ENCODE assay signal across 27 cellular contexts in genomic region chr19:47433121-47433520, GRCh38. TPM values are rescaled to one million over a fixed set of nuclear protein-coding genes. Genes with fewer than 3 reads are reported as not detected.
DNase-seq lines count a peak whose midpoint lies in the region; ATAC-seq, FAIRE-seq and TF ChIP-seq lines count a peak whose summit lies in the region.
"Had no signal": no experiment of that assay in that cellular context is flagged by ENCODE, and none has a peak within 500 bp of the region (broad histone marks: within the 10 kb centered on the region; RNA-seq: fewer than 3 reads in every experiment).

No MANE protein-coding gene starts in this region.

- peak overlapping the region; percentile 65 for H2AFZ ChIP-seq in OCI-LY3 (ENCODE audit: low read depth, low read length)

- no peak overlapping the region for H3K27ac ChIP-seq in OCI-LY3 (ENCODE audit: low read length)
- no peak overlapping the region for H3K27ac ChIP-seq in heart right ventricle
- H3K27ac ChIP-seq: brain microvascular endothelial cell had no signal

- no peak overlapping the region for H3K27ac Mint-ChIP-seq in HFFc6
- H3K27ac Mint-ChIP-seq: activated CD4-positive, alpha-beta T cell treated with anti-CD3 and anti-CD28 coated beads, Interleukin-2, amount 10 ng/mL, durations not matched to agents 24 days and 14 days; stimulated activated naive CD8-positive, alpha-beta T cell treated with anti-CD3 and anti-CD28 coated beads, Interleukin-15, amount 100 ng/mL, for 72 hours had no signal

- ATAC-seq in heart right ventricle = no peak
- ATAC-seq: Right ventricle myocardium inferior; stimulated activated naive CD8-positive, alpha-beta T cell treated with anti-CD3 and anti-CD28 coated beads, Interleukin-15, amount 100 ng/mL, for 72 hours had no signal

- H3K36me3 Mint-ChIP-seq in HFFc6 (ENCODE audit: low read depth) = no peaks in the 10 kb centered on the region

- peaks cover 7% of the 10 kb centered on the region; the same call in 1 of the 2 replicates for H3K4me1 Mint-ChIP-seq in HFFc6 (ENCODE audit: low read depth)

- H3K4me1 ChIP-seq in OCI-LY3 (ENCODE audit: low read length) (peaks cover 35% of the 10 kb centered on the region), heart right ventricle (peaks cover 7 to 24% (median 15%) of the 10 kb centered on the region in 9 donors)

- WGBS in heart right ventricle, 2 donors = 26 to 31% methylated on average over 1 of the region's 1 CpG

- intact Hi-C loops in heart right ventricle (cut with DNase I) = loop anchor here in 3 of 10 donors (5.0 to 10.0 kb wide), 3 partner anchors 72 to 182 kb away; partner anchors contain the start of gene NAPA (in 1 of the 3)

- H3K27me3 ChIP-seq in OCI-LY3 (ENCODE audit: low read depth, low read length) = peaks cover 21% of the 10 kb centered on the region
- peaks cover 9 to 94% (median 83%) of the 10 kb centered on the region in 7 donors for H3K27me3 ChIP-seq in heart right ventricle
- H3K27me3 ChIP-seq: brain microvascular endothelial cell had no signal

- H3K9me3 ChIP-seq in OCI-LY3 (ENCODE audit: insufficient read depth, low read length) (no peaks in the 10 kb centered on the region), heart right ventricle (no peaks in the 10 kb centered on the region)

- H3K79me2 ChIP-seq in OCI-LY3 (ENCODE audit: low read length) = no peaks in the 10 kb centered on the region

- 0 out of 2 replicates have a peak overlapping the region, but pooled peaks have one; percentile 5 for H3K4me2 ChIP-seq in OCI-LY3 (ENCODE audit: low read length)

- H4K20me1 ChIP-seq in OCI-LY3 (ENCODE audit: insufficient read depth, low read length) = no peaks in the 10 kb centered on the region

- peak; percentile 41 for DNase-seq in NOMO-1 treated with DMSO at 0.1 percent for 48 hours (lab: John Stamatoyannopoulos, UW; ENCODE audit: unreplicated experiment)
- DNase-seq in NOMO-1 treated with dmso at 0.1 percent for 144 hours (lab: John Stamatoyannopoulos, UW; ENCODE audit: unreplicated experiment) = no peak
- peak; percentile 22 for DNase-seq in HFFc6
- peak; percentile 68 for DNase-seq in hepatic stellate cell (ENCODE audit: low spot score)
- no peak for DNase-seq in urothelium cell line (ENCODE audit: low spot score)
- no peak for DNase-seq in NCI-H748 (lab: John Stamatoyannopoulos, UW; ENCODE audit: unreplicated experiment)
- DNase-seq in heart right ventricle = no peak
- DNase-seq: 8988T; activated CD4-positive, alpha-beta T cell treated with anti-CD3 and anti-CD28 coated beads, Interleukin-2, amount 10 ng/mL, durations not matched to agents 24 days and 14 days; activated effector memory CD4-positive, alpha-beta T cell treated with Interleukin-2 at 50 U/mL for 16 hours; brain microvascular endothelial cell; cortex of kidney; foreskin fibroblast; hypothalamus; IMR-90; kidney; NCI-H1092; NCI-H2029 treated with DMSO at 0.1 percent for 48 hours; NK-92 treated with Interleukin-12 subunit alpha and Interleukin-12 subunit beta, amount 100 ng/mL, for 24 hours; stimulated activated CD4-positive, alpha-beta T cell treated with anti-CD3 and anti-CD28 coated beads, Interleukin-4, amount 100 ng/mL, for 24 hours; stimulated activated naive CD8-positive, alpha-beta T cell treated with anti-CD3 and anti-CD28 coated beads, Interleukin-15, amount 100 ng/mL, for 72 hours; trophoblast cell had no signal

- peaks cover 9% of the 10 kb centered on the region for H3K27me3 Mint-ChIP-seq in HFFc6 (ENCODE audit: insufficient read depth)

- FAIRE-seq in urothelium cell line (lab: Jason Lieb, UNC) = no peak
- FAIRE-seq: G401.6, kidney had no signal

- no peak overlapping the region for H3K4me3 Mint-ChIP-seq in HFFc6
- H3K4me3 Mint-ChIP-seq: activated CD4-positive, alpha-beta T cell treated with anti-CD3 and anti-CD28 coated beads, Interleukin-2, amount 10 ng/mL, durations not matched to agents 24 days and 14 days; stimulated activated naive CD8-positive, alpha-beta T cell treated with anti-CD3 and anti-CD28 coated beads, Interleukin-15, amount 100 ng/mL, for 72 hours had no signal

- H3K4me3 ChIP-seq in OCI-LY3 (ENCODE audit: low read length) (no peak overlapping the region), heart right ventricle (no peak overlapping the region)

- H3K9me3 Mint-ChIP-seq in HFFc6 = no peaks in the 10 kb centered on the region
- H3K9me3 Mint-ChIP-seq: activated CD4-positive, alpha-beta T cell treated with anti-CD3 and anti-CD28 coated beads, Interleukin-2, amount 10 ng/mL, durations not matched to agents 24 days and 14 days; stimulated activated naive CD8-positive, alpha-beta T cell treated with anti-CD3 and anti-CD28 coated beads, Interleukin-15, amount 100 ng/mL, for 72 hours had no signal

- H3K36me3 ChIP-seq in OCI-LY3 (replicated peaks; ENCODE audit: low read depth, low read length) (no peaks in the 10 kb centered on the region), heart right ventricle (no peaks in the 10 kb centered on the region)
- H3K36me3 ChIP-seq: brain microvascular endothelial cell had no signal

- no peak for TF ChIP-seq CTCF in HFFc6 (IDR thresholded peaks at IDR 0.05)
- no peak for TF ChIP-seq CTCF in OCI-LY3 (IDR thresholded peaks at IDR 0.05; ENCODE audit: low read depth, low read length)
- TF ChIP-seq CTCF in heart right ventricle (IDR thresholded peaks at IDR 0.05) = no peak

- H3K9ac ChIP-seq in OCI-LY3 (ENCODE audit: low read length) = no peak overlapping the region

RNA-seq across cellular contexts. Expression of gene MEIS3, which starts 13.8 kb away (rescaled TPM):
- total RNA-seq in HFFc6 (2021; fragmentation: NEBNext Ultra II Directional; extraction: Animal tissue kit (Norgen Biotek cat#: 25700)) = 10 to 100 TPM; 34.1 to 50.3 (median 46.3) TPM
- total RNA-seq in heart right ventricle = 1 to 10 TPM in 8 of 10 donors, under 1 TPM in 2; 0.71 to 5.9 (median 1.9) TPM
- polyA plus RNA-seq in heart right ventricle = 1 to 10 TPM; 6.7 to 7.2 TPM
- total RNA-seq: activated CD4-positive, alpha-beta T cell treated with anti-CD3 and anti-CD28 coated beads, Interleukin-2, amount 10 ng/mL, durations not matched to agents 24 days and 14 days had no signal

RNA-seq across cellular contexts. Expression of gene SLC8A2, which starts 38.6 kb away (rescaled TPM):
- total RNA-seq in HFFc6 (2021; fragmentation: NEBNext Ultra II Directional; extraction: Animal tissue kit (Norgen Biotek cat#: 25700)) = not detected
- total RNA-seq in heart right ventricle = under 1 TPM in 7 of 10 donors, not detected in 3; 0.11 to 0.64 (median 0.15) TPM
- polyA plus RNA-seq in heart right ventricle = under 1 TPM; 0.03 to 0.22 TPM
- total RNA-seq: activated CD4-positive, alpha-beta T cell treated with anti-CD3 and anti-CD28 coated beads, Interleukin-2, amount 10 ng/mL, durations not matched to agents 24 days and 14 days; IMR-90; lung microvascular endothelial cell; NCI-H460 had no signal

RNA-seq across cellular contexts. Expression of gene KPTN, which starts 50.9 kb away (rescaled TPM):
- total RNA-seq in HFFc6 (2021; fragmentation: NEBNext Ultra II Directional; extraction: Animal tissue kit (Norgen Biotek cat#: 25700)) = 10 to 100 TPM; 11.1 to 13.6 (median 12.4) TPM
- 10 to 100 TPM in 3 of 10 donors, 1 to 10 TPM in 7; 4.0 to 11.8 (median 8.1) TPM for total RNA-seq in heart right ventricle
- polyA plus RNA-seq in heart right ventricle = 10 to 100 TPM; 11.1 to 35.6 TPM

Comparison
In these comparisons a context has a peak if more than half of its experiments do, and no peak if none do; other contexts are left out.
1. DNase-seq: peak in NOMO-1 treated with DMSO at 0.1 percent for 48 hours (single experiment), HFFc6 (single experiment) and hepatic stellate cell (single experiment); none in NOMO-1 treated with dmso at 0.1 percent for 144 hours (single experiment), urothelium cell line (single experiment), NCI-H748 (single experiment) and heart right ventricle (0 of 2).
2. RNA of gene MEIS3, which starts 13.8 kb away (total RNA-seq): 34.1 to 50.3 TPM in HFFc6; 0.71 to 5.9 TPM in heart right ventricle; every median in the first group is over 4 times any median in the second.